In the genomic region with DNA sequence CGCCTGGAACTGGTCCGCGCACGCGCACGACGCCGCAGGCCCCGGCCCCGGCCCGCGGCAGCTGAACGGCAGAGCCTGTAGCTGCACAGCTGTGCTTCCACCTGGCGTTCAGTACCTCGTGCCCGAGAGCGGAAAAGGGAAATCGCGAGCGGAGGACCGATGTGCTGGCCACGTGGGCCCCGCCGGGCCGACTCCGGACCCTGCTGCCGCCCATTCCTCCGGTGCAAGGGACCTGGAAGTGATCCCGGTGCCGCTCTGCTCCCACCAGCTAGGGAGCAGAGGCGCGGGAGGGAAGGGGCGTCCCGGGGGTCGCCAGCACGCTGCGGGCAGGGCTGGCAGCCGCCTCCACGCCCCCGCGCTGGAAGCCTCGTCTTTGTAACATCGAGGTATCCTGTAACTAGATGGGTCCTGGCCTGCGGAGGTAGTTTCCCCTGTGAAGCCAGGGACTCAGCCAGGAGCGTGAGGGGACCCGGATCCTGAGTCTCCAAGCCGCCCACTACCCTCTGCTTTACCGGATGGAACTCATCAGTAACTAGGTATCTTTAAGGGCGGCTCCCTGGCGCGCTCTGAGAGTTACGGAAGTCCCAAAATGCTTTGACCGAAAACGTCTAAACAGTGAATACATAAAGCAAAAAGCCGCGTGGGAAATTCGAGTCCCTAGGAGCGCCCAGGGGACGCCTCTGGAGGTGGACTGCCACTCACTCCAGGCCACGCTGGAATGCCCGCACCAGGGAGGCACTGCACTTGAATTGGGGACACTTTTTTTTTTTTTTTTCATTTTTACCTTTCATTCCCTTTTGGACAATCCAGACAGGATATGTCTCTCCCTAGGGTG, we compare ENCODE assay signal across 1 cellular context.
TF ChIP-seq lines count a peak whose summit lies in the region.

No MANE protein-coding gene starts in this region.

TF ChIP-seq in K562, 482 proteins besides CTCF, POLR2A, EP300 and RAD21 (continued from another document and continues in another):
- TF ChIP-seq, protein P1, sequence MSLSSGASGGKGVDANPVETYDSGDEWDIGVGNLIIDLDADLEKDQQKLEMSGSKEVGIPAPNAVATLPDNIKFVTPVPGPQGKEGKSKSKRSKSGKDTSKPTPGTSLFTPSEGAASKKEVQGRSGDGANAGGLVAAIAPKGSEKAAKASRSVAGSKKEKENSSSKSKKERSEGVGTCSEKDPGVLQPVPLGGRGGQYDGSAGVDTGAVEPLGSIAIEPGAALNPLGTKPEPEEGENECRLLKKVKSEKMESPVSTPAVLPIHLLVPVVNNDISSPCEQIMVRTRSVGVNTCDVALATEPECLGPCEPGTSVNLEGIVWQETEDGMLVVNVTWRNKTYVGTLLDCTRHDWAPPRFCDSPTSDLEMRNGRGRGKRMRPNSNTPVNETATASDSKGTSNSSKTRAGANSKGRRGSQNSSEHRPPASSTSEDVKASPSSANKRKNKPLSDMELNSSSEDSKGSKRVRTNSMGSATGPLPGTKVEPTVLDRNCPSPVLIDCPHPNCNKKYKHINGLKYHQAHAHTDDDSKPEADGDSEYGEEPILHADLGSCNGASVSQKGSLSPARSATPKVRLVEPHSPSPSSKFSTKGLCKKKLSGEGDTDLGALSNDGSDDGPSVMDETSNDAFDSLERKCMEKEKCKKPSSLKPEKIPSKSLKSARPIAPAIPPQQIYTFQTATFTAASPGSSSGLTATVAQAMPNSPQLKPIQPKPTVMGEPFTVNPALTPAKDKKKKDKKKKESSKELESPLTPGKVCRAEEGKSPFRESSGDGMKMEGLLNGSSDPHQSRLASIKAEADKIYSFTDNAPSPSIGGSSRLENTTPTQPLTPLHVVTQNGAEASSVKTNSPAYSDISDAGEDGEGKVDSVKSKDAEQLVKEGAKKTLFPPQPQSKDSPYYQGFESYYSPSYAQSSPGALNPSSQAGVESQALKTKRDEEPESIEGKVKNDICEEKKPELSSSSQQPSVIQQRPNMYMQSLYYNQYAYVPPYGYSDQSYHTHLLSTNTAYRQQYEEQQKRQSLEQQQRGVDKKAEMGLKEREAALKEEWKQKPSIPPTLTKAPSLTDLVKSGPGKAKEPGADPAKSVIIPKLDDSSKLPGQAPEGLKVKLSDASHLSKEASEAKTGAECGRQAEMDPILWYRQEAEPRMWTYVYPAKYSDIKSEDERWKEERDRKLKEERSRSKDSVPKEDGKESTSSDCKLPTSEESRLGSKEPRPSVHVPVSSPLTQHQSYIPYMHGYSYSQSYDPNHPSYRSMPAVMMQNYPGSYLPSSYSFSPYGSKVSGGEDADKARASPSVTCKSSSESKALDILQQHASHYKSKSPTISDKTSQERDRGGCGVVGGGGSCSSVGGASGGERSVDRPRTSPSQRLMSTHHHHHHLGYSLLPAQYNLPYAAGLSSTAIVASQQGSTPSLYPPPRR (CRISPR knock-in tag; IDR thresholded peaks at IDR 0.05; ENCODE audit: borderline replicate concordance) = no peak
- TF ChIP-seq TAF15 (IDR thresholded peaks at IDR 0.05; ENCODE audit: low read depth, low read length) = no peak
- no peak for TF ChIP-seq SRSF7 (optimal IDR thresholded peaks at IDR 0.05; ENCODE audit: low read depth, low read length)
- TF ChIP-seq ZNF217 (CRISPR knock-in tag; IDR thresholded peaks at IDR 0.05) = no peak
- TF ChIP-seq, protein P2, sequence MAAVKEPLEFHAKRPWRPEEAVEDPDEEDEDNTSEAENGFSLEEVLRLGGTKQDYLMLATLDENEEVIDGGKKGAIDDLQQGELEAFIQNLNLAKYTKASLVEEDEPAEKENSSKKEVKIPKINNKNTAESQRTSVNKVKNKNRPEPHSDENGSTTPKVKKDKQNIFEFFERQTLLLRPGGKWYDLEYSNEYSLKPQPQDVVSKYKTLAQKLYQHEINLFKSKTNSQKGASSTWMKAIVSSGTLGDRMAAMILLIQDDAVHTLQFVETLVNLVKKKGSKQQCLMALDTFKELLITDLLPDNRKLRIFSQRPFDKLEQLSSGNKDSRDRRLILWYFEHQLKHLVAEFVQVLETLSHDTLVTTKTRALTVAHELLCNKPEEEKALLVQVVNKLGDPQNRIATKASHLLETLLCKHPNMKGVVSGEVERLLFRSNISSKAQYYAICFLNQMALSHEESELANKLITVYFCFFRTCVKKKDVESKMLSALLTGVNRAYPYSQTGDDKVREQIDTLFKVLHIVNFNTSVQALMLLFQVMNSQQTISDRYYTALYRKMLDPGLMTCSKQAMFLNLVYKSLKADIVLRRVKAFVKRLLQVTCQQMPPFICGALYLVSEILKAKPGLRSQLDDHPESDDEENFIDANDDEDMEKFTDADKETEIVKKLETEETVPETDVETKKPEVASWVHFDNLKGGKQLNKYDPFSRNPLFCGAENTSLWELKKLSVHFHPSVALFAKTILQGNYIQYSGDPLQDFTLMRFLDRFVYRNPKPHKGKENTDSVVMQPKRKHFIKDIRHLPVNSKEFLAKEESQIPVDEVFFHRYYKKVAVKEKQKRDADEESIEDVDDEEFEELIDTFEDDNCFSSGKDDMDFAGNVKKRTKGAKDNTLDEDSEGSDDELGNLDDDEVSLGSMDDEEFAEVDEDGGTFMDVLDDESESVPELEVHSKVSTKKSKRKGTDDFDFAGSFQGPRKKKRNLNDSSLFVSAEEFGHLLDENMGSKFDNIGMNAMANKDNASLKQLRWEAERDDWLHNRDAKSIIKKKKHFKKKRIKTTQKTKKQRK (IDR thresholded peaks at IDR 0.05; ENCODE audit: borderline replicate concordance, low read depth, low read length) = no peak
- TF ChIP-seq MXI1 (IDR thresholded peaks at IDR 0.05; ENCODE audit: low read depth, low read length) = peak; percentile 85
- TF ChIP-seq GTF2F1 (IDR thresholded peaks at IDR 0.05; ENCODE audit: low read depth, low read length) = no peak
- TF ChIP-seq, protein P3, sequence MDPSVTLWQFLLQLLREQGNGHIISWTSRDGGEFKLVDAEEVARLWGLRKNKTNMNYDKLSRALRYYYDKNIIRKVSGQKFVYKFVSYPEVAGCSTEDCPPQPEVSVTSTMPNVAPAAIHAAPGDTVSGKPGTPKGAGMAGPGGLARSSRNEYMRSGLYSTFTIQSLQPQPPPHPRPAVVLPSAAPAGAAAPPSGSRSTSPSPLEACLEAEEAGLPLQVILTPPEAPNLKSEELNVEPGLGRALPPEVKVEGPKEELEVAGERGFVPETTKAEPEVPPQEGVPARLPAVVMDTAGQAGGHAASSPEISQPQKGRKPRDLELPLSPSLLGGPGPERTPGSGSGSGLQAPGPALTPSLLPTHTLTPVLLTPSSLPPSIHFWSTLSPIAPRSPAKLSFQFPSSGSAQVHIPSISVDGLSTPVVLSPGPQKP (CRISPR knock-in tag; IDR thresholded peaks at IDR 0.05) = no peak
- TF ChIP-seq, protein P4, sequence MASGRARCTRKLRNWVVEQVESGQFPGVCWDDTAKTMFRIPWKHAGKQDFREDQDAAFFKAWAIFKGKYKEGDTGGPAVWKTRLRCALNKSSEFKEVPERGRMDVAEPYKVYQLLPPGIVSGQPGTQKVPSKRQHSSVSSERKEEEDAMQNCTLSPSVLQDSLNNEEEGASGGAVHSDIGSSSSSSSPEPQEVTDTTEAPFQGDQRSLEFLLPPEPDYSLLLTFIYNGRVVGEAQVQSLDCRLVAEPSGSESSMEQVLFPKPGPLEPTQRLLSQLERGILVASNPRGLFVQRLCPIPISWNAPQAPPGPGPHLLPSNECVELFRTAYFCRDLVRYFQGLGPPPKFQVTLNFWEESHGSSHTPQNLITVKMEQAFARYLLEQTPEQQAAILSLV (tag; IDR thresholded peaks at IDR 0.05) = no peak; the same call in 1 of the 2 replicates
- TF ChIP-seq FUS (optimal IDR thresholded peaks at IDR 0.05; ENCODE audit: low read depth, low read length) = no peak
- TF ChIP-seq, protein P5, sequence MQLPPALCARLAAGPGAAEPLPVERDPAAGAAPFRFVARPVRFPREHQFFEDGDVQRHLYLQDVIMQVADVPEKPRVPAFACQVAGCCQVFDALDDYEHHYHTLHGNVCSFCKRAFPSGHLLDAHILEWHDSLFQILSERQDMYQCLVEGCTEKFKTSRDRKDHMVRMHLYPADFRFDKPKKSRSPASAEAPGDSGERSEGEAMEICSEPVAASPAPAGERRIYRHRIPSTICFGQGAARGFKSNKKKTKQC (CRISPR knock-in tag; IDR thresholded peaks at IDR 0.05) = peak; percentile 86
- TF ChIP-seq MCM3 (IDR thresholded peaks at IDR 0.05) = no peak
- TF ChIP-seq CREB1 (IDR thresholded peaks at IDR 0.05) = no peak
- TF ChIP-seq CREB1 (CRISPR knock-in tag; IDR thresholded peaks at IDR 0.05) = peak; percentile 47; the same call in 1 of the 2 replicates
- no peak for TF ChIP-seq RBM22 (IDR thresholded peaks at IDR 0.05; ENCODE audit: low read depth, low read length, poor library complexity, severe bottlenecking)
- no peak for TF ChIP-seq ZNF140 (CRISPR knock-in tag; IDR thresholded peaks at IDR 0.05)
- TF ChIP-seq CBX3 (IDR thresholded peaks at IDR 0.05; ENCODE audit: borderline replicate concordance in 1 of 2, low read length in 2 of 2) = peak in 1 of 2 experiments; percentile 94; a peak in 2 of 3 replicates
- TF ChIP-seq, protein P6, sequence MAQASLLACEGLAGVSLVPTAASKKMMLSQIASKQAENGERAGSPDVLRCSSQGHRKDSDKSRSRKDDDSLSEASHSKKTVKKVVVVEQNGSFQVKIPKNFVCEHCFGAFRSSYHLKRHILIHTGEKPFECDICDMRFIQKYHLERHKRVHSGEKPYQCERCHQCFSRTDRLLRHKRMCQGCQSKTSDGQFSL (CRISPR knock-in tag; IDR thresholded peaks at IDR 0.05) = peak; percentile 47; the same call in 1 of the 2 replicates
- TF ChIP-seq, protein P6 (tag; IDR thresholded peaks at IDR 0.05) = peak in 1 of 2 experiments; percentile 18; a peak in 1 of 4 replicates
- no peak for TF ChIP-seq RBM17 (IDR thresholded peaks at IDR 0.05; ENCODE audit: borderline replicate concordance, low read depth, low read length)
- TF ChIP-seq JUND (IDR thresholded peaks at IDR 0.05; ENCODE audit: borderline replicate concordance, low read depth, low read length) = 0 out of 2 replicates have a peak, but pooled peaks have one; percentile 24
- TF ChIP-seq JUND (tag; IDR thresholded peaks at IDR 0.05; ENCODE audit: borderline replicate concordance, low read depth, low read length) = no peak
- no peak for TF ChIP-seq NFE2 (IDR thresholded peaks at IDR 0.05; ENCODE audit: low read depth)
- TF ChIP-seq GABPB1 (CRISPR knock-in tag; IDR thresholded peaks at IDR 0.05) = peak; percentile 83
- TF ChIP-seq FOXK1 (CRISPR knock-in tag; IDR thresholded peaks at IDR 0.05; ENCODE audit: borderline replicate concordance) = no peak
- TF ChIP-seq, protein P7, sequence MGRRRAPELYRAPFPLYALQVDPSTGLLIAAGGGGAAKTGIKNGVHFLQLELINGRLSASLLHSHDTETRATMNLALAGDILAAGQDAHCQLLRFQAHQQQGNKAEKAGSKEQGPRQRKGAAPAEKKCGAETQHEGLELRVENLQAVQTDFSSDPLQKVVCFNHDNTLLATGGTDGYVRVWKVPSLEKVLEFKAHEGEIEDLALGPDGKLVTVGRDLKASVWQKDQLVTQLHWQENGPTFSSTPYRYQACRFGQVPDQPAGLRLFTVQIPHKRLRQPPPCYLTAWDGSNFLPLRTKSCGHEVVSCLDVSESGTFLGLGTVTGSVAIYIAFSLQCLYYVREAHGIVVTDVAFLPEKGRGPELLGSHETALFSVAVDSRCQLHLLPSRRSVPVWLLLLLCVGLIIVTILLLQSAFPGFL (CRISPR knock-in tag; IDR thresholded peaks at IDR 0.05) = no peak
- TF ChIP-seq, protein P8, sequence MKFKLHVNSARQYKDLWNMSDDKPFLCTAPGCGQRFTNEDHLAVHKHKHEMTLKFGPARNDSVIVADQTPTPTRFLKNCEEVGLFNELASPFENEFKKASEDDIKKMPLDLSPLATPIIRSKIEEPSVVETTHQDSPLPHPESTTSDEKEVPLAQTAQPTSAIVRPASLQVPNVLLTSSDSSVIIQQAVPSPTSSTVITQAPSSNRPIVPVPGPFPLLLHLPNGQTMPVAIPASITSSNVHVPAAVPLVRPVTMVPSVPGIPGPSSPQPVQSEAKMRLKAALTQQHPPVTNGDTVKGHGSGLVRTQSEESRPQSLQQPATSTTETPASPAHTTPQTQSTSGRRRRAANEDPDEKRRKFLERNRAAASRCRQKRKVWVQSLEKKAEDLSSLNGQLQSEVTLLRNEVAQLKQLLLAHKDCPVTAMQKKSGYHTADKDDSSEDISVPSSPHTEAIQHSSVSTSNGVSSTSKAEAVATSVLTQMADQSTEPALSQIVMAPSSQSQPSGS (CRISPR knock-in tag; IDR thresholded peaks at IDR 0.05) = no peak
- no peak for TF ChIP-seq SRSF9 (IDR thresholded peaks at IDR 0.05; ENCODE audit: borderline replicate concordance, low read depth, low read length)
- no peak for TF ChIP-seq PPARD (CRISPR knock-in tag; IDR thresholded peaks at IDR 0.05)
